ENCODE assay signal across 1 cellular context in genomic region chr18:56770097-56770496, GRCh38.
TF ChIP-seq lines count a peak whose summit lies in the region.

No MANE protein-coding gene starts in this region.

TF ChIP-seq in GM23338, 12 proteins besides CTCF, POLR2A, EP300 and RAD21 (continued from another document):
- TF ChIP-seq ZNF462 (CRISPR knock-in tag; IDR thresholded peaks at IDR 0.05) (no peak), EZH2phosphoT487 (IDR thresholded peaks at IDR 0.05; ENCODE audit: unreplicated experiment) (no peak), JUNB (IDR thresholded peaks at IDR 0.05; ENCODE audit: unreplicated experiment) (no peak)
TF ChIP-seq in GM23338: peak in this region for 0.
